In genomic region chr9:15512889-15513288, GRCh38 we compare ENCODE assay signal across 17 cellular contexts. TPM values are rescaled to one million over a fixed set of nuclear protein-coding genes. Genes with fewer than 3 reads are reported as not detected.
DNase-seq lines count a peak whose midpoint lies in the region; ATAC-seq and TF ChIP-seq lines count a peak whose summit lies in the region.
"Had no signal": no experiment of that assay in that cellular context is flagged by ENCODE, and none has a peak within 500 bp of the region (broad histone marks: within the 10 kb centered on the region; RNA-seq: fewer than 3 reads in every experiment).

No MANE protein-coding gene starts in this region.

- H3K27ac Mint-ChIP-seq in memory B cell: peak overlapping the region; percentile 98
- H3K27ac Mint-ChIP-seq: activated naive CD8-positive, alpha-beta T cell treated with anti-CD3 and anti-CD28 coated beads for 36 hours had no signal

- H3K27ac ChIP-seq in HUES6 (ENCODE audit: low read depth, low read length) (peak overlapping the region; percentile 82), SU-DHL-6 (ENCODE audit: low read depth, low read length) (peak overlapping the region; percentile 88), aorta (ENCODE audit: low read depth in 1 of 2, low read length in 2 of 2) (no peak overlapping the region)
- H3K27ac ChIP-seq: esophagus muscularis mucosa, SJSA1 had no signal

- H3K4me1 ChIP-seq in HUES6 (ENCODE audit: control insufficient read depth, insufficient read depth, low read length) (peaks cover 35% of the 10 kb centered on the region), aorta (ENCODE audit: control insufficient read depth in 1 of 2, insufficient read depth in 2 of 2, low read length in 2 of 2) (peaks cover 0 to under 1% of the 10 kb centered on the region in 2 donors)
- H3K4me1 ChIP-seq: uterus had no signal

- intact Hi-C loops in aorta (cut with DNase I): loop anchor here in 1 of 2 donors (5.0 kb wide), 1 partner anchor 39 kb away; the partner anchor contains the start of gene CCDC171

- no peaks in the 10 kb centered on the region for H3K27me3 Mint-ChIP-seq in memory B cell
- H3K27me3 Mint-ChIP-seq in activated T-cell treated with anti-CD3 and anti-CD28 coated beads, Interleukin-2, amount 50 U/mL, for 4 hours (ENCODE audit: low read depth): no peaks in the 10 kb centered on the region

- H3K4me2 ChIP-seq in SU-DHL-6 (ENCODE audit: low read depth, low read length, poor library complexity, severe bottlenecking): peak overlapping the region; percentile 89

- H3K9me3 ChIP-seq in HUES6 (ENCODE audit: control insufficient read depth, insufficient read depth, low read depth, low read length): no peaks in the 10 kb centered on the region
- H3K9me3 ChIP-seq in SU-DHL-6 (ENCODE audit: insufficient read depth, low read length): no peaks in the 10 kb centered on the region
- H3K9me3 ChIP-seq in aorta (ENCODE audit: control insufficient read depth, low read length): no peaks in the 10 kb centered on the region
- H3K9me3 ChIP-seq: esophagus muscularis mucosa, MG63, SJSA1, uterus had no signal

- H3K9me2 ChIP-seq in SU-DHL-6 (replicated peaks; ENCODE audit: insufficient read depth, low read length): no peaks in the 10 kb centered on the region

- peaks cover 20% of the 10 kb centered on the region for H4K20me1 ChIP-seq in SU-DHL-6 (ENCODE audit: low read depth, low read length)

- H3K36me3 ChIP-seq in HUES6 (ENCODE audit: control insufficient read depth, insufficient read depth, low read length): peaks cover 20% of the 10 kb centered on the region
- peaks cover 19% of the 10 kb centered on the region for H3K36me3 ChIP-seq in SU-DHL-6 (ENCODE audit: low read length)
- H3K36me3 ChIP-seq in aorta (ENCODE audit: control insufficient read depth in 1 of 2, insufficient read depth in 2 of 2, low read length in 1 of 2): no peaks in the 10 kb centered on the region
- H3K36me3 ChIP-seq: uterus had no signal

- peaks cover 33% of the 10 kb centered on the region for H3K4me1 Mint-ChIP-seq in memory B cell
- peaks cover 35% of the 10 kb centered on the region for H3K4me1 Mint-ChIP-seq in activated T-cell treated with anti-CD3 and anti-CD28 coated beads, Interleukin-2, amount 50 U/mL, for 4 hours (ENCODE audit: low read depth)

- H3K9ac ChIP-seq in HUES6 (ENCODE audit: low read length) (peak overlapping the region; percentile 44), SU-DHL-6 (ENCODE audit: low read length) (peak overlapping the region; percentile 98)

- H3K4me3 Mint-ChIP-seq in memory B cell: no peak overlapping the region
- no peak overlapping the region for H3K4me3 Mint-ChIP-seq in activated T-cell treated with anti-CD3 and anti-CD28 coated beads, Interleukin-2, amount 50 U/mL, for 4 hours
- H3K4me3 Mint-ChIP-seq: activated naive CD8-positive, alpha-beta T cell treated with anti-CD3 and anti-CD28 coated beads for 36 hours; CD14-positive monocyte had no signal

- no peak for TF ChIP-seq CTCF in SU-DHL-6 (IDR thresholded peaks at IDR 0.05; ENCODE audit: insufficient read depth, low read length, poor library complexity, severe bottlenecking)

- peak overlapping the region; percentile 88 for H3K4me3 ChIP-seq in HUES6 (ENCODE audit: low read depth, low read length)
- H3K4me3 ChIP-seq in SU-DHL-6 (ENCODE audit: insufficient read depth, low read length, poor library complexity, severe bottlenecking): no peak overlapping the region
- no peak overlapping the region for H3K4me3 ChIP-seq in aorta (ENCODE audit: low read length in 2 of 2)
- H3K4me3 ChIP-seq: esophagus muscularis mucosa, MG63, SJSA1, uterus had no signal

- DNase-seq in NCI-H1417 (lab: John Stamatoyannopoulos, UW) (peak in 2 of 3 experiments; percentile 35 to 68), NCI-H1417 treated with DMSO at 0.1 percent for 48 hours (lab: John Stamatoyannopoulos, UW) (no peak), memory B cell (ENCODE audit: low spot score in 2 of 2) (no peak), aorta (no peak)
- no peak for DNase-seq in activated T-cell treated with anti-CD3 and anti-CD28 coated beads, Interleukin-2, amount 50 U/mL, for 4 hours
- DNase-seq: kidney, midbrain, uterus had no signal

- H3K36me3 Mint-ChIP-seq in memory B cell: peaks cover 3% of the 10 kb centered on the region
- peaks cover 5% of the 10 kb centered on the region for H3K36me3 Mint-ChIP-seq in activated T-cell treated with anti-CD3 and anti-CD28 coated beads, Interleukin-2, amount 50 U/mL, for 4 hours (ENCODE audit: insufficient read depth)

- peaks cover 28% of the 10 kb centered on the region for H3K79me2 ChIP-seq in SU-DHL-6 (ENCODE audit: insufficient read depth, low read length)

- ATAC-seq in memory B cell (ENCODE audit: low read depth): no peak
- no peak for ATAC-seq in HG02588 (IDR thresholded peaks at IDR 0.05; ENCODE audit: unreplicated experiment)
- ATAC-seq in activated T-cell treated with anti-CD3 and anti-CD28 coated beads, Interleukin-2, amount 50 U/mL, for 4 hours: no peak
- ATAC-seq in aorta (ENCODE audit: low FRiP score): no peak
- ATAC-seq: sciatic nerve had no signal

- H3K27me3 ChIP-seq in HUES6 (ENCODE audit: control insufficient read depth, insufficient read depth, low read length): no peaks in the 10 kb centered on the region
- no peaks in the 10 kb centered on the region for H3K27me3 ChIP-seq in SU-DHL-6 (ENCODE audit: low read length)
- no peaks in the 10 kb centered on the region for H3K27me3 ChIP-seq in aorta (ENCODE audit: control insufficient read depth in 1 of 2, insufficient read depth in 2 of 2, low read length in 1 of 2)
- H3K27me3 ChIP-seq: esophagus muscularis mucosa, SJSA1, uterus had no signal

- no peaks in the 10 kb centered on the region for H3K9me3 Mint-ChIP-seq in memory B cell
- H3K9me3 Mint-ChIP-seq in activated T-cell treated with anti-CD3 and anti-CD28 coated beads, Interleukin-2, amount 50 U/mL, for 4 hours: no peaks in the 10 kb centered on the region
- H3K9me3 Mint-ChIP-seq: activated naive CD8-positive, alpha-beta T cell treated with anti-CD3 and anti-CD28 coated beads for 36 hours had no signal

- 67 to 68% methylated on average over 3 of the region's 3 CpGs for WGBS in aorta, 2 donors

- peaks cover 29% of the 10 kb centered on the region for H3F3A ChIP-seq in SU-DHL-6 (ENCODE audit: insufficient read depth)

- H2AFZ ChIP-seq in SU-DHL-6 (ENCODE audit: low read depth, low read length, severe bottlenecking): peak overlapping the region; percentile 97

RNA-seq across cellular contexts. Expression of gene PSIP1, which starts 2.1 kb away (rescaled TPM):
- 10 to 100 TPM; 43.2 to 54.1 (median 44.7) TPM for total RNA-seq in activated T-cell treated with anti-CD3 and anti-CD28 coated beads, Interleukin-2, amount 50 U/mL, for 4 hours
- total RNA-seq in aorta: 10 to 100 TPM; 60.0 to 89.0 TPM
- polyA plus RNA-seq in aorta: 10 to 100 TPM; 63.0 to 74.6 TPM

RNA-seq across cellular contexts. Expression of gene CCDC171, which starts 40.0 kb away (rescaled TPM):
- under 1 TPM; 0.63 to 0.73 (median 0.71) TPM for total RNA-seq in activated T-cell treated with anti-CD3 and anti-CD28 coated beads, Interleukin-2, amount 50 U/mL, for 4 hours
- total RNA-seq in aorta: 1 to 10 TPM; 5.2 to 5.4 TPM
- polyA plus RNA-seq in aorta: 1 to 10 TPM in 1 of 2 donors, under 1 TPM in 1; 0.13 to 1.0 TPM

Comparison
In these comparisons a context has a peak if more than half of its experiments do, and no peak if none do; other contexts are left out.
1. DNase-seq: peak in NCI-H1417 (2 of 3); none in NCI-H1417 treated with DMSO at 0.1 percent for 48 hours (single experiment), memory B cell (0 of 2), activated T-cell treated with anti-CD3 and anti-CD28 coated beads, Interleukin-2, amount 50 U/mL, for 4 hours (single experiment) and aorta (0 of 2).
2. H3K27ac ChIP-seq: peak in HUES6 (single experiment) and SU-DHL-6 (single experiment); none in aorta (0 of 2).